17 cellular contexts compared by ENCODE assay signal in the genomic region with DNA sequence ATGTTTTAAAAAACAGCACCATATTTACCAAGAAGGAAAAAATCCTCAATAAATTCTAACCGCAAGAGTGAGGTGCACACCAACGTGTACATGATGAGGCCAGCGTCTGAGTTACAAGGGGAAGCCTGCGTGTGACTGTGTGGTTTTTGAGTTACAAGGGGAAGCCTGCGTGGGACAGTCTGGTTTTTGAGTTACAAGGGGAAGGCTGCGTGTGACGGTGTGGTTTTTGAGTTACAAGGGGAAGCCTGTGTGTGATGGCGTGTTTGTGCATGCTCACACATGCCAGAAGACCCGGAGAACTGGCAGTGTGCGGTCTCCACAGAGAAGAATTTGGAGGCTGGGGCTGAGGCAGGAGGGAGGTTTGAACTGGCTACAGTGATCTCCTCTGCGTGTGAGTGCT.
DNase-seq lines count a peak whose midpoint lies in the region; ATAC-seq and TF ChIP-seq lines count a peak whose summit lies in the region.
"Had no signal": no experiment of that assay in that cellular context is flagged by ENCODE, and none has a peak within 500 bp of the region (broad histone marks: within the 10 kb centered on the region; RNA-seq: fewer than 3 reads in every experiment).

No MANE protein-coding gene starts in this region.

- ATAC-seq in left ventricle myocardium superior (no peak), DND-41 (ENCODE audit: insufficient read depth, low read depth) (peak; percentile 81), naive B cell (ENCODE audit: low read depth in 2 of 2) (peak; percentile 85 to 92)

- no peak overlapping the region for H3K4me3 ChIP-seq in DND-41 (ENCODE audit: low read depth in 1 of 2, low read length in 2 of 2)
- H3K4me3 ChIP-seq: HAP-1 had no signal

- H3K9me3 ChIP-seq in DND-41 (ENCODE audit: insufficient read depth, low read length, severe bottlenecking): peaks cover 4% of the 10 kb centered on the region
- H3K9me3 ChIP-seq: HAP-1 had no signal

- H3K27ac ChIP-seq in DND-41 (ENCODE audit: low read length): peak overlapping the region; percentile 64

- H3K4me1 Mint-ChIP-seq in naive B cell: peaks cover 12 to 25% (median 16%) of the 10 kb centered on the region in 3 donors

- no peaks in the 10 kb centered on the region for H3K36me3 ChIP-seq in DND-41 (ENCODE audit: insufficient read depth, low read length)
- H3K36me3 ChIP-seq: HAP-1 had no signal

- H3K27ac Mint-ChIP-seq in naive B cell: peak overlapping the region in 4 of 6 donors; percentile 17 to 80 (median 40)

- H3K4me1 ChIP-seq in DND-41 (ENCODE audit: insufficient read depth, low read length): peaks cover 58% of the 10 kb centered on the region
- H3K4me1 ChIP-seq: HAP-1 had no signal

- peaks cover 0 to 7% of the 10 kb centered on the region in 2 donors for H3K36me3 Mint-ChIP-seq in naive B cell

- peaks cover 0 to 15% (median 2%) of the 10 kb centered on the region in 7 donors for H3K9me3 Mint-ChIP-seq in naive B cell

- peak overlapping the region; percentile 24 for H3K9ac ChIP-seq in DND-41 (ENCODE audit: low read depth, low read length)

- no peaks in the 10 kb centered on the region for H3K27me3 ChIP-seq in DND-41 (ENCODE audit: insufficient read depth, low read length, poor library complexity)

- peak overlapping the region in 1 of 8 donors; percentile 6 for H3K4me3 Mint-ChIP-seq in naive B cell

- H3K27me3 Mint-ChIP-seq in naive B cell: peaks cover 9 to 13% (median 10%) of the 10 kb centered on the region in 3 donors

- H3K4me2 ChIP-seq in DND-41 (ENCODE audit: insufficient read depth, low read length): peak overlapping the region; percentile 42; the same call in 1 of the 2 replicates

- no peak for TF ChIP-seq CTCF in DND-41 (IDR thresholded peaks at IDR 0.05; ENCODE audit: borderline replicate concordance, extremely low read depth, low read length, poor library complexity, severe bottlenecking)

- H2AFZ ChIP-seq in DND-41 (ENCODE audit: low read depth, low read length): no peak overlapping the region

- DNase-seq in cardiac septum (ENCODE audit: low spot score): peak; percentile 44
- DNase-seq in left ventricle myocardium superior: no peak
- DNase-seq in DND-41: peak; percentile 70
- peak; percentile 66 for DNase-seq in MV-4-11 (lab: John Stamatoyannopoulos, UW)
- peak; percentile 6 for DNase-seq in naive B cell
- DNase-seq in foreskin melanocyte: no peak
- DNase-seq in NCI-H2081 treated with DMSO at 0.1 percent for 48 hours (lab: John Stamatoyannopoulos, UW): no peak
- no peak for DNase-seq in NCI-H524 treated with DMSO at 0.1 percent for 48 hours (lab: John Stamatoyannopoulos, UW)
- DNase-seq: ACHN, IMR-90, NCI-H1092 treated with DMSO at 0.1 percent for 48 hours, NCI-H187 treated with DMSO at 0.1 percent for 48 hours, NCI-H2171 treated with DMSO at 0.1 percent for 48 hours, NCI-H510A treated with DMSO at 0.1 percent for 48 hours, OCI-M1, RPMI8226 had no signal

- intact Hi-C loops in cardiac septum (cut with DNase I) (no loop called here), left ventricle myocardium superior (cut with micrococcal nuclease) (no loop called here)

- H3K79me2 ChIP-seq in DND-41 (ENCODE audit: insufficient read depth, low read length): no peaks in the 10 kb centered on the region

- H4K20me1 ChIP-seq in DND-41 (ENCODE audit: insufficient read depth, low read length): no peaks in the 10 kb centered on the region

Comparison
In these comparisons a context has a peak if more than half of its experiments do, and no peak if none do; other contexts are left out.
1. DNase-seq: peak in cardiac septum (single experiment), DND-41 (single experiment), MV-4-11 (single experiment) and naive B cell (single experiment); none in left ventricle myocardium superior (single experiment), foreskin melanocyte (single experiment), NCI-H2081 treated with DMSO at 0.1 percent for 48 hours (single experiment) and NCI-H524 treated with DMSO at 0.1 percent for 48 hours (single experiment).